In the genomic region with DNA sequence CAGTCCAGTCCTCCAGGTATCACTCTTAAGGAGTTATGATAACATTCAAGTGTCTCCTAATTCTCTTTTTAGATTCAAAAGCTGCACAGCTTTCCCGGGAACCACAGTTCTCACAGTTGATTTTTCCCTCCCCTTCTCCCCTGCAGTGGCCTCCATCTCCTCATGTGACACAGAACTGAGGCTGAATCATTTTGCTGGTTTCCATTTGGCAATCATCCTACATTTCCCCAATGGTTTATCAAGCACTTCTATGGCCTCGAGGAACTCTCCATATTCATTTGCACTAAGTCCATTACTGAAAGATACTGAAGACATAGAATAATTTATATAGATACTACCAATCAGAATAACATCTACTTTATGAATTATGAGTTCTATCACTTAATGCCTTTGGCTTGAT, we compare ENCODE assay signal across 24 cellular contexts.
"Had no signal": no experiment of that assay in that cellular context is flagged by ENCODE, and none has a peak within 500 bp of the region (broad histone marks: within the 10 kb centered on the region; RNA-seq: fewer than 3 reads in every experiment).

No MANE protein-coding gene starts in this region.

- H2AFZ ChIP-seq: PC-9 had no signal

- H3K9me3 ChIP-seq: adrenal gland, body of pancreas had no signal

- H3K4me3 ChIP-seq: adrenal gland, body of pancreas, K562, PC-9 had no signal

- H3K36me3 ChIP-seq: adrenal gland had no signal

- H3K4me2 ChIP-seq: PC-9 had no signal

- ATAC-seq: activated T-helper 17 cell treated with anti-CD3 and anti-CD28 coated beads, Interleukin-2, amount 50 U/mL, for 72 hours; body of pancreas; K562 had no signal

- H3K4me1 ChIP-seq: adrenal gland, body of pancreas had no signal

- DNase-seq: activated CD4-positive, alpha-beta memory T cell treated with anti-CD3 and anti-CD28 coated beads for 36 hours; activated CD4-positive, alpha-beta T cell treated with anti-CD3 and anti-CD28 coated beads, Interleukin-2, amount 10 ng/mL, durations not matched to agents 7 days and 5 days; activated CD4-positive, CD25-positive, alpha-beta regulatory T cell; activated gamma-delta T cell; activated naive CD4-positive, alpha-beta T cell treated with anti-CD3 and anti-CD28 coated beads, Interleukin-2, amount 10 ng/mL, durations not matched to agents 7 days and 5 days; activated naive CD8-positive, alpha-beta T cell treated with anti-CD3 and anti-CD28 coated beads for 36 hours; activated T-cell treated with anti-CD3 and anti-CD28 coated beads for 4 hours; activated T-cell treated with anti-CD3 and anti-CD28 coated beads, Interleukin-2, amount 50 U/mL, for 48 hours; adrenal gland; anterior cingulate cortex; body of pancreas; central memory CD4-positive, alpha-beta T cell; Karpas-422; NCI-H1105 treated with DMSO at 0.1 percent for 48 hours; NCI-H1436 treated with DMSO at 0.1 percent for 48 hours; NCI-H187; NCI-H2081; NCI-H524; PC-9; SHP77 treated with DMSO at 0.1 percent for 48 hours; T-helper 1 cell had no signal

- H3K27ac ChIP-seq: adrenal gland, body of pancreas, PC-9, VCaP had no signal

- H3K27me3 ChIP-seq: adrenal gland, body of pancreas had no signal
